21 cellular contexts compared by ENCODE assay signal in genomic region chr14:29354446-29354845, GRCh38.
DNase-seq lines count a peak whose midpoint lies in the region; ATAC-seq and TF ChIP-seq lines count a peak whose summit lies in the region.
"Had no signal": no experiment of that assay in that cellular context is flagged by ENCODE, and none has a peak within 500 bp of the region (broad histone marks: within the 10 kb centered on the region; RNA-seq: fewer than 3 reads in every experiment).

No MANE protein-coding gene starts in this region.

- no peaks in the 10 kb centered on the region for H3K27me3 ChIP-seq in endodermal cell (ENCODE audit: control insufficient read depth, insufficient read depth, low read length, poor library complexity, severe bottlenecking)
- H3K27me3 ChIP-seq: Peyer's patch had no signal

- no peak overlapping the region for H3K4me3 ChIP-seq in epithelial cell of proximal tubule (ENCODE audit: low read depth, low read length)
- H3K4me3 ChIP-seq in endodermal cell (ENCODE audit: low read length) = no peak overlapping the region
- H3K4me3 ChIP-seq: Peyer's patch had no signal

- H3K27ac ChIP-seq in endodermal cell (ENCODE audit: low read depth, low read length) = no peak overlapping the region
- H3K27ac ChIP-seq: KMS-11, Peyer's patch had no signal

- no peak overlapping the region for H3K4me3 Mint-ChIP-seq in stimulated activated naive CD8-positive, alpha-beta T cell treated with anti-CD3 and anti-CD28 coated beads, Interleukin-15, amount 100 ng/mL, for 72 hours
- H3K4me3 Mint-ChIP-seq in endodermal cell = no peak overlapping the region
- H3K4me3 Mint-ChIP-seq: CD14-positive monocyte had no signal

- H3K27ac Mint-ChIP-seq in stimulated activated naive CD8-positive, alpha-beta T cell treated with anti-CD3 and anti-CD28 coated beads, Interleukin-15, amount 100 ng/mL, for 72 hours = no peak overlapping the region
- no peak overlapping the region for H3K27ac Mint-ChIP-seq in endodermal cell
- H3K27ac Mint-ChIP-seq: CD14-positive monocyte had no signal

- no peaks in the 10 kb centered on the region for H3K4me1 Mint-ChIP-seq in stimulated activated naive CD8-positive, alpha-beta T cell treated with anti-CD3 and anti-CD28 coated beads, Interleukin-15, amount 100 ng/mL, for 72 hours
- H3K4me1 Mint-ChIP-seq in endodermal cell = no peaks in the 10 kb centered on the region
- H3K4me1 Mint-ChIP-seq: CD14-positive monocyte had no signal

- no peaks in the 10 kb centered on the region for H3K9me3 Mint-ChIP-seq in stimulated activated naive CD8-positive, alpha-beta T cell treated with anti-CD3 and anti-CD28 coated beads, Interleukin-15, amount 100 ng/mL, for 72 hours
- no peaks in the 10 kb centered on the region for H3K9me3 Mint-ChIP-seq in endodermal cell
- H3K9me3 Mint-ChIP-seq: CD14-positive monocyte had no signal

- no peaks in the 10 kb centered on the region for H3K27me3 Mint-ChIP-seq in stimulated activated naive CD8-positive, alpha-beta T cell treated with anti-CD3 and anti-CD28 coated beads, Interleukin-15, amount 100 ng/mL, for 72 hours
- no peaks in the 10 kb centered on the region for H3K27me3 Mint-ChIP-seq in endodermal cell (ENCODE audit: insufficient read depth)

- no peaks in the 10 kb centered on the region for H3K9me3 ChIP-seq in endodermal cell (ENCODE audit: control insufficient read depth, low read length)
- H3K9me3 ChIP-seq: Peyer's patch had no signal

- peak; percentile 11 for DNase-seq in EH (ENCODE audit: low read depth)
- DNase-seq in NCI-H1694 treated with DMSO at 0.1 percent for 48 hours (lab: John Stamatoyannopoulos, UW) = peak; percentile 88
- DNase-seq in epithelial cell of proximal tubule (ENCODE audit: low read depth) = peak; percentile 33
- DNase-seq in left kidney (ENCODE audit: low read depth, low spot score) = peak; percentile 12
- no peak for DNase-seq in stimulated activated naive CD8-positive, alpha-beta T cell treated with anti-CD3 and anti-CD28 coated beads, Interleukin-15, amount 100 ng/mL, for 72 hours
- no peak for DNase-seq in HUDEP-2 (lab: John Stamatoyannopoulos, UW; ENCODE audit: unreplicated experiment in 76 of 76)
- no peak for DNase-seq in endodermal cell
- DNase-seq in amniotic stem cell (lab: John Stamatoyannopoulos, UW) = no peak
- DNase-seq: 8988T; DMS79 treated with DMSO at 0.1 percent for 48 hours; GDM1; H7; NCI-H1417; NCI-H1930; NCI-H526 treated with DMSO at 0.1 percent for 48 hours; NK-92 treated with Interleukin-12 subunit alpha and Interleukin-12 subunit beta, amount 100 ng/mL, for 24 hours; Peyer's patch had no signal

- ATAC-seq in stimulated activated naive CD8-positive, alpha-beta T cell treated with anti-CD3 and anti-CD28 coated beads, Interleukin-15, amount 100 ng/mL, for 72 hours = no peak
- ATAC-seq: HepG2, Right ventricle myocardium inferior had no signal

- no peaks in the 10 kb centered on the region for H3K4me1 ChIP-seq in endodermal cell (ENCODE audit: control insufficient read depth, insufficient read depth, low read length)
- H3K4me1 ChIP-seq: Peyer's patch had no signal

- no peaks in the 10 kb centered on the region for H3K36me3 ChIP-seq in endodermal cell (ENCODE audit: control insufficient read depth, insufficient read depth, low read length)
- H3K36me3 ChIP-seq: Peyer's patch had no signal

- no peak overlapping the region for H3K9ac ChIP-seq in endodermal cell (ENCODE audit: extremely low read depth, low read length, poor library complexity, severe bottlenecking)
- H3K9ac ChIP-seq: KMS-11 had no signal

- TF ChIP-seq CTCF in epithelial cell of proximal tubule (conservative IDR thresholded peaks at IDR 0.05; ENCODE audit: low read depth, low read length) (no peak), endodermal cell (conservative IDR thresholded peaks at IDR 0.05) (no peak)

- WGBS in endodermal cell (ENCODE audit: insufficient coverage in 1 of 2, insufficient read length in 1 of 2), 2 experiments = 87 to 90% methylated on average over 3 to 4 of the region's 4 CpGs

- no peaks in the 10 kb centered on the region for H3K36me3 Mint-ChIP-seq in endodermal cell (ENCODE audit: low read depth)
- H3K36me3 Mint-ChIP-seq: CD14-positive monocyte had no signal

Comparison
In these comparisons a context has a peak if more than half of its experiments do, and no peak if none do; other contexts are left out.
1. DNase-seq: peak in EH (single experiment), NCI-H1694 treated with DMSO at 0.1 percent for 48 hours (single experiment), epithelial cell of proximal tubule (single experiment) and left kidney (single experiment); none in stimulated activated naive CD8-positive, alpha-beta T cell treated with anti-CD3 and anti-CD28 coated beads, Interleukin-15, amount 100 ng/mL, for 72 hours (0 of 2), HUDEP-2 (0 of 76), endodermal cell (single experiment) and amniotic stem cell (single experiment).